ENCODE assay signal across 1 cellular context in genomic region chr9:129641751-129642585, GRCh38.
TF ChIP-seq lines count a peak whose summit lies in the region.

TSS of gene ASB6 (minus strand) at chr9:129642151. CDS start at chr9:129641999, 152 bp downstream.

TF ChIP-seq in K562, 482 proteins besides CTCF, POLR2A, EP300 and RAD21 (continued from another document and continues in another):
- TF ChIP-seq E2F1 (CRISPR knock-in tag; IDR thresholded peaks at IDR 0.05) (peak; percentile 91), RBFOX2 (IDR thresholded peaks at IDR 0.05; ENCODE audit: low read depth, low read length) (peak; percentile 77), ZNF785 (CRISPR knock-in tag; IDR thresholded peaks at IDR 0.05) (no peak), RERE (CRISPR knock-in tag; IDR thresholded peaks at IDR 0.05; ENCODE audit: borderline replicate concordance) (0 out of 2 replicates have a peak, but pooled peaks have one; percentile 28), MCM2 (IDR thresholded peaks at IDR 0.05; ENCODE audit: low read depth) (no peak), BHLHE40 (IDR thresholded peaks at IDR 0.05; ENCODE audit: low read length) (peak; percentile 54), CHCHD3 (CRISPR knock-in tag; IDR thresholded peaks at IDR 0.05) (no peak), ZFPM2 (CRISPR knock-in tag; IDR thresholded peaks at IDR 0.05) (no peak), DDX20 (tag; IDR thresholded peaks at IDR 0.05; ENCODE audit: low read depth) (no peak), SIN3A (IDR thresholded peaks at IDR 0.05; ENCODE audit: borderline replicate concordance in 2 of 2, control insufficient read depth in 1 of 2, low read depth in 2 of 2, low read length in 2 of 2) (peak; percentile 80 to 83; a peak in 2 of 4 replicates), ZNF174 (CRISPR knock-in tag; IDR thresholded peaks at IDR 0.05) (0 out of 2 replicates have a peak, but pooled peaks have one; percentile 11), EP400 (IDR thresholded peaks at IDR 0.05) (peak; percentile 71; the same call in 1 of the 2 replicates), UBTF (IDR thresholded peaks at IDR 0.05; ENCODE audit: borderline replicate concordance in 1 of 2, low read depth in 2 of 2, low read length in 2 of 2) (peak; percentile 45 to 92; a peak in 2 of 4 replicates), ESRRA (IDR thresholded peaks at IDR 0.05; ENCODE audit: borderline replicate concordance, low read depth) (peak; percentile 81), ZNF282 (CRISPR knock-in tag; IDR thresholded peaks at IDR 0.05) (peak; percentile 69; the same call in 1 of the 2 replicates), ELK1 (CRISPR knock-in tag; IDR thresholded peaks at IDR 0.05) (no peak), PML (IDR thresholded peaks at IDR 0.05; ENCODE audit: low read length) (peak; percentile 73), RHOXF2B (CRISPR knock-in tag; conservative IDR thresholded peaks at IDR 0.05) (no peak), ATF2 (CRISPR knock-in tag; IDR thresholded peaks at IDR 0.05) (no peak), NFRKB (IDR thresholded peaks at IDR 0.05; ENCODE audit: low read depth) (no peak), PKNOX1 (IDR thresholded peaks at IDR 0.05) (peak; percentile 51), YY1 (IDR thresholded peaks at IDR 0.05; ENCODE audit: borderline replicate concordance in 1 of 3, control insufficient read depth in 1 of 3, extremely low read depth in 1 of 3, insufficient read depth in 3 of 3, insufficient read length in 1 of 3, insufficient replicate concordance in 2 of 3, low read depth in 1 of 3, low read length in 2 of 3) (peak in 2 of 3 experiments; percentile 56 to 61), VEZF1 (CRISPR knock-in tag; IDR thresholded peaks at IDR 0.05) (peak; percentile 90), HMGN3 (IDR thresholded peaks at IDR 0.05; ENCODE audit: borderline replicate concordance, extremely low read depth, insufficient read length, low read depth, low read length) (peak; percentile 89), NR3C1 (CRISPR knock-in tag; IDR thresholded peaks at IDR 0.05) (peak; percentile 71), ZNF398 (CRISPR knock-in tag; IDR thresholded peaks at IDR 0.05) (no peak), ZNF212 (CRISPR knock-in tag; IDR thresholded peaks at IDR 0.05) (no peak), CXXC5 (CRISPR knock-in tag; IDR thresholded peaks at IDR 0.05) (peak; percentile 85), ZFX (CRISPR knock-in tag; IDR thresholded peaks at IDR 0.05) (peak; percentile 82), ILF3 (IDR thresholded peaks at IDR 0.05; ENCODE audit: borderline replicate concordance) (no peak), TSHZ1 (CRISPR knock-in tag; IDR thresholded peaks at IDR 0.05) (no peak), KAT2B (IDR thresholded peaks at IDR 0.05; ENCODE audit: low read depth, low read length) (peak; percentile 73), JUN (IDR thresholded peaks at IDR 0.05; ENCODE audit: borderline replicate concordance, low read depth, low read length) (peak; percentile 19; the same call in 1 of the 2 replicates), JUN (CRISPR knock-in tag; IDR thresholded peaks at IDR 0.05; ENCODE audit: borderline replicate concordance) (no peak; the same call in 1 of the 2 replicates), MTA3 (IDR thresholded peaks at IDR 0.05; ENCODE audit: borderline replicate concordance) (peak; percentile 95; the same call in 1 of the 2 replicates), PCBP1 (IDR thresholded peaks at IDR 0.05; ENCODE audit: low read depth, low read length, poor library complexity, severe bottlenecking) (peak; percentile 58), ZNF75A (CRISPR knock-in tag; IDR thresholded peaks at IDR 0.05) (0 out of 2 replicates have a peak, but pooled peaks have one; percentile 12), RBM22 (IDR thresholded peaks at IDR 0.05; ENCODE audit: low read depth, low read length, poor library complexity, severe bottlenecking) (peak; percentile 33), HDAC1 (IDR thresholded peaks at IDR 0.05) (peak in 1 of 2 experiments; percentile 68; a peak in 1 of 4 replicates), MXI1 (IDR thresholded peaks at IDR 0.05; ENCODE audit: low read depth, low read length) (0 out of 2 replicates have a peak, but pooled peaks have one; percentile 38), CREB1 (IDR thresholded peaks at IDR 0.05) (peak; percentile 78), CREB1 (CRISPR knock-in tag; IDR thresholded peaks at IDR 0.05) (peak; percentile 90)
